ENCODE assay signal across 17 cellular contexts in genomic region chr3:123158330-123158729, GRCh38. TPM values are rescaled to one million over a fixed set of nuclear protein-coding genes. Genes with fewer than 3 reads are reported as not detected.
A peak's percentile ranks its signal among the peaks of the same experiment; 100 is the strongest.
DNase-seq lines count a peak whose midpoint lies in the region; ATAC-seq, FAIRE-seq and TF ChIP-seq lines count a peak whose summit lies in the region.
"Had no signal": no experiment of that assay in that cellular context is flagged by ENCODE, and none has a peak within 500 bp of the region (broad histone marks: within the 10 kb centered on the region; RNA-seq: fewer than 3 reads in every experiment).

No MANE protein-coding gene starts in this region.

- ATAC-seq in SK-N-SH treated with all-trans-retinoic acid at 6 μM for 48 hours (no peak), HG02973 (IDR thresholded peaks at IDR 0.05; ENCODE audit: unreplicated experiment) (no peak)

- H3K4me3 ChIP-seq in SK-N-SH (ENCODE audit: low read depth in 2 of 2, low read length in 1 of 2), result no peak overlapping the region
- no peak overlapping the region for H3K4me3 ChIP-seq in fibroblast of mammary gland (ENCODE audit: control insufficient read depth, low read depth, low read length)
- no peak overlapping the region for H3K4me3 ChIP-seq in small intestine (ENCODE audit: low read depth in 1 of 2, low read length in 2 of 2)
- H3K4me3 ChIP-seq: heart left ventricle had no signal

- 88% methylated on average over 4 of the region's 4 CpGs for WGBS in SK-N-SH (ENCODE audit: low lambda C conversion rate)
- WGBS in small intestine, 3 donors, result 57 to 70% (median 62%) methylated on average over 4 of the region's 4 CpGs

- H3F3A ChIP-seq in SK-N-SH (replicated peaks; ENCODE audit: insufficient read depth), result no peaks in the 10 kb centered on the region

- H3K9ac ChIP-seq in SK-N-SH, result no peak overlapping the region

- H3K4me1 ChIP-seq in SK-N-SH (ENCODE audit: control insufficient read depth in 1 of 2, insufficient read depth in 2 of 2, low read depth in 1 of 2, low read length in 1 of 2), result peaks cover 0 to 21% of the 10 kb centered on the region in 2 experiments; a peak in 1 of 4 replicates
- no peaks in the 10 kb centered on the region for H3K4me1 ChIP-seq in small intestine (ENCODE audit: control insufficient read depth in 2 of 2, insufficient read depth in 1 of 2, low read depth in 1 of 2, low read length in 1 of 2)

- H3K4me2 ChIP-seq in SK-N-SH, result no peak overlapping the region

- CTCF ChIA-PET in SK-N-SH (lab: Yijun Ruan, JAX), result interaction anchor here (1.2 to 1.5 kb wide), 2 partner anchors 100 to 128 kb away, joined by 3 read pairs; no protein-coding TSS in a partner anchor

- peak; percentile 19 for DNase-seq in SK-N-SH
- peak; percentile 31 for DNase-seq in M059J (ENCODE audit: low read depth)
- DNase-seq in fibroblast of mammary gland (ENCODE audit: low read depth), result peak; percentile 22
- peak; percentile 9 for DNase-seq in small intestine
- DNase-seq in GDM1 (lab: John Stamatoyannopoulos, UW), result no peak
- DNase-seq in amniotic stem cell (lab: John Stamatoyannopoulos, UW), result no peak
- DNase-seq: activated CD4-positive, CD25-positive, alpha-beta regulatory T cell; activated gamma-delta T cell; anterior cingulate cortex; COR-L47; cortex of kidney; GOT3; heart left ventricle; NCI-H226; NK-92 treated with Interleukin-12 subunit alpha and Interleukin-12 subunit beta, amount 100 ng/mL, for 24 hours had no signal

- TF ChIP-seq EP300 in SK-N-SH (IDR thresholded peaks at IDR 0.05; ENCODE audit: borderline replicate concordance in 1 of 2, low read depth in 1 of 2, low read length in 1 of 2), result no peak

- TF ChIP-seq RAD21 in SK-N-SH (IDR thresholded peaks at IDR 0.05; ENCODE audit: low read length), result no peak

- H3K9me2 ChIP-seq in SK-N-SH, result no peaks in the 10 kb centered on the region

- H3K9me3 ChIP-seq in SK-N-SH, result no peaks in the 10 kb centered on the region
- H3K9me3 ChIP-seq in small intestine (ENCODE audit: control insufficient read depth, low read depth), result no peaks in the 10 kb centered on the region
- H3K9me3 ChIP-seq: heart left ventricle had no signal

- no peaks in the 10 kb centered on the region for H4K20me1 ChIP-seq in SK-N-SH (ENCODE audit: insufficient read depth)

- TF ChIP-seq CTCF in SK-N-SH (IDR thresholded peaks at IDR 0.05) (no peak), fibroblast of mammary gland (conservative IDR thresholded peaks at IDR 0.05; ENCODE audit: control insufficient read depth, insufficient read depth, low read depth, low read length) (no peak)

- no peaks in the 10 kb centered on the region for H3K79me2 ChIP-seq in SK-N-SH (ENCODE audit: insufficient read depth)

- peaks cover 18 to 38% of the 10 kb centered on the region in 2 experiments for H3K36me3 ChIP-seq in SK-N-SH (replicated peaks in 1 of 2; ENCODE audit: control insufficient read depth in 1 of 2, insufficient read depth in 2 of 2, low read length in 1 of 2)
- peaks cover 5 to 6% of the 10 kb centered on the region in 2 donors for H3K36me3 ChIP-seq in small intestine (ENCODE audit: control insufficient read depth in 2 of 2, insufficient read depth in 2 of 2, low read length in 2 of 2)

- H3K27ac ChIP-seq in SK-N-SH (ENCODE audit: low read depth in 2 of 2, low read length in 1 of 2), result no peak overlapping the region
- H3K27ac ChIP-seq in small intestine (ENCODE audit: low read depth in 1 of 2, low read length in 1 of 2), result no peak overlapping the region

- no peak for FAIRE-seq in small intestine (lab: Jason Lieb, UNC)

- POLR2A ChIA-PET in SK-N-SH (lab: Yijun Ruan, JAX), result no interaction called here

- no peak overlapping the region for H2AFZ ChIP-seq in SK-N-SH (ENCODE audit: low read depth)

- no peaks in the 10 kb centered on the region for H3K27me3 ChIP-seq in SK-N-SH (ENCODE audit: insufficient read depth)
- H3K27me3 ChIP-seq in small intestine (ENCODE audit: control insufficient read depth in 2 of 2, insufficient read depth in 2 of 2, low read length in 2 of 2), result no peaks in the 10 kb centered on the region
- H3K27me3 ChIP-seq: heart left ventricle had no signal

TF ChIP-seq in SK-N-SH, 30 proteins besides CTCF, POLR2A, EP300 and RAD21:
- TF ChIP-seq TCF12 (IDR thresholded peaks at IDR 0.05), result no peak
- TF ChIP-seq MXI1 (IDR thresholded peaks at IDR 0.05; ENCODE audit: low read depth, low read length), result no peak
- no peak for TF ChIP-seq PBX3 (IDR thresholded peaks at IDR 0.05)
- no peak for TF ChIP-seq FOXM1 (IDR thresholded peaks at IDR 0.05; ENCODE audit: low read depth)
- TF ChIP-seq NFIC (IDR thresholded peaks at IDR 0.05; ENCODE audit: borderline replicate concordance), result no peak

TF ChIP-seq in SK-N-SH treated with all-trans-retinoic acid at 6 μM for 48 hours, 23 proteins besides CTCF, POLR2A, EP300 and RAD21:
- TF ChIP-seq TSHZ2 (CRISPR knock-in tag; IDR thresholded peaks at IDR 0.05), result no peak
- no peak for TF ChIP-seq PATZ1 (CRISPR knock-in tag; IDR thresholded peaks at IDR 0.05; ENCODE audit: borderline replicate concordance)
- no peak for TF ChIP-seq ISL1 (CRISPR knock-in tag; IDR thresholded peaks at IDR 0.05)

RNA-seq across cellular contexts. Expression of gene SEC22A, which starts 43.4 kb away (rescaled TPM):
- polyA plus RNA-seq in SK-N-SH (2012; rRNA removed) (13.0 and 17.4 TPM in 2 replicates), small intestine (10 to 100 TPM in 1 of 3 donors, 1 to 10 TPM in 2; 4.6 to 11.7 (median 4.9) TPM)
- 14.5 and 17.3 TPM in 2 replicates for polyA plus RNA-seq in SK-N-SH (2012; cell fraction: cytosol; rRNA removed)
- 6.0 and 14.5 TPM in 2 replicates for polyA plus RNA-seq in SK-N-SH (2012; cell fraction: nucleus; rRNA removed)
- 84.8 and 87.9 TPM in 2 replicates for total RNA-seq in M059J (2014; rRNA removed; shearing (Covaris generic))

Comparison
In these comparisons a context has a peak if more than half of its experiments do, and no peak if none do; other contexts are left out.
1. DNase-seq: peak in SK-N-SH (single experiment), M059J (single experiment), fibroblast of mammary gland (single experiment) and small intestine (single experiment); none in GDM1 (single experiment) and amniotic stem cell (single experiment).